In genomic region chr19:13906525-13906904, GRCh38 we compare ENCODE assay signal across 8 cellular contexts. TPM values are rescaled to one million over a fixed set of nuclear protein-coding genes. Genes with fewer than 3 reads are reported as not detected.
A peak's percentile ranks its signal among the peaks of the same experiment; 100 is the strongest.
DNase-seq lines count a peak whose midpoint lies in the region; ATAC-seq lines count a peak whose summit lies in the region.

No MANE protein-coding gene starts in this region.

- no peaks in the 10 kb centered on the region for H3K9me3 ChIP-seq in endocrine pancreas (ENCODE audit: control insufficient read depth, low read length)
- no peaks in the 10 kb centered on the region for H3K9me3 ChIP-seq in naive thymus-derived CD4-positive, alpha-beta T cell (ENCODE audit: control insufficient read depth in 2 of 3, low read length in 3 of 3)

- intact Hi-C loops in naive thymus-derived CD4-positive, alpha-beta T cell (cut with micrococcal nuclease), result loop anchor here (1.0 to 5.0 kb wide), 7 partner anchors 26 to 169 kb away; partner anchors contain the start of genes DCAF15 (in 2 of the 2), RFX1 (in 2 of the 2) and IL27RA (in 1 of the 2)

- H3K27ac ChIP-seq in naive thymus-derived CD4-positive, alpha-beta T cell (ENCODE audit: low read depth, low read length), result peak overlapping the region; percentile 77

- peak in 1 of 9 donors; percentile 51 for DNase-seq in naive thymus-derived CD4-positive, alpha-beta T cell
- no peak for DNase-seq in retina
- DNase-seq in effector CD4-positive, alpha-beta T cell, result no peak

- H3K9ac ChIP-seq in endocrine pancreas (ENCODE audit: control insufficient read depth, insufficient read depth, low read length), result peak overlapping the region; percentile 76

- CTCF ChIA-PET in naive thymus-derived CD4-positive, alpha-beta T cell (lab: Charles Lee), result interaction anchor here (1.3 kb wide), 1 partner anchor 167 kb away, joined by 4 read pairs; no protein-coding TSS in a partner anchor

- ATAC-seq in HG02981 (IDR thresholded peaks at IDR 0.05; ENCODE audit: unreplicated experiment), result peak; percentile 17
- peak; percentile 40 for ATAC-seq in naive thymus-derived CD4-positive, alpha-beta T cell
- no peak for ATAC-seq in GM19452 (IDR thresholded peaks at IDR 0.05; ENCODE audit: unreplicated experiment)

- peaks cover 17% of the 10 kb centered on the region for H3K4me1 Mint-ChIP-seq in T-helper 1 cell treated with Interleukin-12 subunit alpha and Interleukin-12 subunit beta and Interleukin-4 antibody, amounts not matched to agents 30 μg/mL and 1 μg/mL, for 36 hours (ENCODE audit: low read depth)
- H3K4me1 Mint-ChIP-seq in naive thymus-derived CD4-positive, alpha-beta T cell, result peaks cover 12 to 29% (median 16%) of the 10 kb centered on the region in 7 donors

- no peaks in the 10 kb centered on the region for H3K36me3 ChIP-seq in endocrine pancreas (ENCODE audit: control insufficient read depth, insufficient read depth, low read length)
- peaks cover 0 to 13% (median 0%) of the 10 kb centered on the region in 3 experiments for H3K36me3 ChIP-seq in naive thymus-derived CD4-positive, alpha-beta T cell (ENCODE audit: control insufficient read depth in 2 of 3, insufficient read depth in 3 of 3, low read length in 3 of 3)

- H3K27me3 ChIP-seq in endocrine pancreas (ENCODE audit: control insufficient read depth, insufficient read depth, low read length), result no peaks in the 10 kb centered on the region
- no peaks in the 10 kb centered on the region for H3K27me3 ChIP-seq in naive thymus-derived CD4-positive, alpha-beta T cell (ENCODE audit: control insufficient read depth in 2 of 2, insufficient read depth in 2 of 2, low read length in 2 of 2)

- H3K4me1 ChIP-seq in endocrine pancreas (ENCODE audit: control insufficient read depth, insufficient read depth, low read length), result no peaks in the 10 kb centered on the region
- H3K4me1 ChIP-seq in naive thymus-derived CD4-positive, alpha-beta T cell (ENCODE audit: control insufficient read depth in 2 of 2, insufficient read depth in 2 of 2, low read length in 2 of 2), result peaks cover 12% of the 10 kb centered on the region in 2 donors

- H3K4me3 ChIP-seq in GM08714 (ENCODE audit: low read length) (peak overlapping the region; percentile 81), endocrine pancreas (ENCODE audit: control insufficient read depth, insufficient read depth, low read length) (peak overlapping the region; percentile 24)
- H3K4me3 ChIP-seq in naive thymus-derived CD4-positive, alpha-beta T cell (ENCODE audit: low read length), result peak overlapping the region; percentile 84

- H3K27ac Mint-ChIP-seq in T-helper 1 cell treated with Interleukin-12 subunit alpha and Interleukin-12 subunit beta and Interleukin-4 antibody, amounts not matched to agents 30 μg/mL and 1 μg/mL, for 36 hours, result peak overlapping the region; percentile 65
- peak overlapping the region in 6 of 9 donors; percentile 41 to 66 (median 50) for H3K27ac Mint-ChIP-seq in naive thymus-derived CD4-positive, alpha-beta T cell

- H3K4me3 Mint-ChIP-seq in T-helper 1 cell treated with Interleukin-12 subunit alpha and Interleukin-12 subunit beta and Interleukin-4 antibody, amounts not matched to agents 30 μg/mL and 1 μg/mL, for 36 hours, result peak overlapping the region; percentile 81
- H3K4me3 Mint-ChIP-seq in naive thymus-derived CD4-positive, alpha-beta T cell, result peak overlapping the region; percentile 73 to 88 (median 83)

- POLR2A ChIA-PET in naive thymus-derived CD4-positive, alpha-beta T cell (lab: Charles Lee), result interaction anchor here (0.7 to 1.7 kb wide), 6 partner anchors 12 to 142 kb away, joined by 3 to 5 read pairs (median 4); partner anchors contain the start of genes DCAF15 and IL27RA

- H3K36me3 Mint-ChIP-seq in T-helper 1 cell treated with Interleukin-12 subunit alpha and Interleukin-12 subunit beta and Interleukin-4 antibody, amounts not matched to agents 30 μg/mL and 1 μg/mL, for 36 hours (ENCODE audit: low read depth), result peaks cover 4% of the 10 kb centered on the region
- peaks cover 0 to 14% (median 3%) of the 10 kb centered on the region in 5 donors for H3K36me3 Mint-ChIP-seq in naive thymus-derived CD4-positive, alpha-beta T cell

- no peaks in the 10 kb centered on the region for H3K9me3 Mint-ChIP-seq in T-helper 1 cell treated with Interleukin-12 subunit alpha and Interleukin-12 subunit beta and Interleukin-4 antibody, amounts not matched to agents 30 μg/mL and 1 μg/mL, for 36 hours
- H3K9me3 Mint-ChIP-seq in naive thymus-derived CD4-positive, alpha-beta T cell, result no peaks in the 10 kb centered on the region

- no peaks in the 10 kb centered on the region for H3K27me3 Mint-ChIP-seq in T-helper 1 cell treated with Interleukin-12 subunit alpha and Interleukin-12 subunit beta and Interleukin-4 antibody, amounts not matched to agents 30 μg/mL and 1 μg/mL, for 36 hours (ENCODE audit: low read depth)
- no peaks in the 10 kb centered on the region for H3K27me3 Mint-ChIP-seq in naive thymus-derived CD4-positive, alpha-beta T cell

RNA-seq across cellular contexts. Expression of gene CC2D1A, which starts 0.5 kb away (rescaled TPM):
- total RNA-seq in naive thymus-derived CD4-positive, alpha-beta T cell, result 10 to 100 TPM; 21.0 to 33.1 (median 29.8) TPM
- 10 to 100 TPM in 1 of 2 donors, 1 to 10 TPM in 1; 4.1 to 13.3 TPM for polyA plus RNA-seq in naive thymus-derived CD4-positive, alpha-beta T cell

RNA-seq across cellular contexts. Expression of gene BRME1, which starts 0.6 kb away (rescaled TPM):
- total RNA-seq in naive thymus-derived CD4-positive, alpha-beta T cell, result 10 to 100 TPM in 1 of 5 experiments, 1 to 10 TPM in 4; 1.8 to 13.7 (median 2.9) TPM
- polyA plus RNA-seq in naive thymus-derived CD4-positive, alpha-beta T cell, result 1 to 10 TPM in 1 of 2 donors, under 1 TPM in 1; 0.56 to 1.6 TPM

RNA-seq across cellular contexts. Expression of gene NANOS3, which starts 29.6 kb away (rescaled TPM):
- 1 to 10 TPM in 2 of 5 experiments, not detected in 3; 1.3 to 3.4 TPM for total RNA-seq in naive thymus-derived CD4-positive, alpha-beta T cell
- not detected for polyA plus RNA-seq in naive thymus-derived CD4-positive, alpha-beta T cell

RNA-seq across cellular contexts. Expression of gene PODNL1, which starts 31.7 kb away (rescaled TPM):
- total RNA-seq in naive thymus-derived CD4-positive, alpha-beta T cell, result under 1 TPM in 1 of 5 experiments, not detected in 4; 0.59 TPM
- polyA plus RNA-seq in naive thymus-derived CD4-positive, alpha-beta T cell, result under 1 TPM in 1 of 2 donors, not detected in 1; 0.33 TPM

RNA-seq across cellular contexts. Expression of gene DCAF15, which starts 45.8 kb away (rescaled TPM):
- 10 to 100 TPM; 68.5 to 92.0 (median 87.2) TPM for total RNA-seq in naive thymus-derived CD4-positive, alpha-beta T cell
- polyA plus RNA-seq in naive thymus-derived CD4-positive, alpha-beta T cell, result 1 to 10 TPM; 3.7 to 8.8 TPM

Comparison
In these comparisons a context has a peak if more than half of its experiments do, and no peak if none do; other contexts are left out.
1. H3K4me3 ChIP-seq: peak in every context shown above with its lines; median percentile 84 in naive thymus-derived CD4-positive, alpha-beta T cell; 81 in GM08714; 24 in endocrine pancreas.